1 cellular context compared by ENCODE assay signal in genomic region chr21:32916088-32916487, GRCh38.
TF ChIP-seq lines count a peak whose summit lies in the region.

No MANE protein-coding gene starts in this region.

TF ChIP-seq in WTC11, 78 proteins besides CTCF, POLR2A, EP300 and RAD21 (continued from another document):
- no peak for TF ChIP-seq ATF2 (CRISPR knock-in tag; IDR thresholded peaks at IDR 0.05; ENCODE audit: borderline replicate concordance, low read depth)
- peak; percentile 79; the same call in 1 of the 2 replicates for TF ChIP-seq ZNF416 (CRISPR knock-in tag; IDR thresholded peaks at IDR 0.05)
- TF ChIP-seq E2F5 (CRISPR knock-in tag; IDR thresholded peaks at IDR 0.05), result no peak
